Comparison of ENCODE assay signal across 8 cellular contexts in the genomic region with DNA sequence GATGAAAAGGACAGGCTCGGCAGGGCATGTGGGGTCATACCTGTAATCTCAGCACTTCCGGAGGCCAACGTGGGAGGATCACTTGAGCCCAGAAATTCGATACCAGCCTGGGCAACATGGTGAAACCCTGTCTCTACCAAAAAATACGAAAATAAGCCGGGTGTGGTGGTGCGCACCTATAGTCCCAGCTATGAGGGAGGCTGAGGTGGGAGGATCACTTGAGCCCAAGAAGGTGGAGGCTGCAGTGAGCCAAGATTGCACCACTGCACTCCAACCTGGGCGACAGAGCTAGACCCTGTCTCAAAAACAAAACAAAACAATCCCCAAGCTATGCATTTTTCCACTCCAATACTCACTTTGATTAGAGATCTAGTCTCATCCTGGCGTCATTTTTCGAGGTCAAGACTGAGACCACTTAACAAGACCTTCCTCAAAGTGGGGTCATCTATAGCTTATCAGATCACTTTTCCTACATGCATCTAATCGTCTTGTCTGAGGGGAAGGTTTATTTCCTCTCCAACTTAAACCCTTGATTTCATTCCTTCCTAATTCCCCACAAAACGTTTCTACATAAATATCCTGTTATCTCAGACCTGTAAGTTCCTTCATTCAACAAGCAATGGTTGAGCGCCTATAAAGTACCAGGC. TPM values are rescaled to one million over a fixed set of nuclear protein-coding genes. Genes with fewer than 3 reads are reported as not detected.
DNase-seq lines count a peak whose midpoint lies in the region; ATAC-seq, FAIRE-seq and TF ChIP-seq lines count a peak whose summit lies in the region.

No MANE protein-coding gene starts in this region.

- H3K36me3 ChIP-seq in GM12878 (ENCODE audit: control insufficient read depth in 2 of 2, insufficient read depth in 2 of 2, low read length in 1 of 2): no peaks in the 10 kb centered on the region
- no peaks in the 10 kb centered on the region for H3K36me3 ChIP-seq in upper lobe of left lung

- TF ChIP-seq CTCF in GM12878 (IDR thresholded peaks at IDR 0.05 in 2 of 3, conservative IDR thresholded peaks at IDR 0.05 in 1 of 3; ENCODE audit: control insufficient read depth in 2 of 3, extremely low read depth in 1 of 3, insufficient read depth in 1 of 3, low read depth in 3 of 3, low read length in 3 of 3): no peak
- TF ChIP-seq CTCF in upper lobe of left lung (IDR thresholded peaks at IDR 0.05): no peak

- peak overlapping the region; percentile 41; the same call in 1 of the 2 replicates for H3K27ac ChIP-seq in GM12878 (ENCODE audit: control insufficient read depth, insufficient read depth)
- peak overlapping the region; percentile 84 to 92 (median 88) for H3K27ac ChIP-seq in upper lobe of left lung

- TF ChIP-seq POLR2A in GM12878 (IDR thresholded peaks at IDR 0.05; ENCODE audit: low read depth, low read length) (no peak), upper lobe of left lung (IDR thresholded peaks at IDR 0.05) (no peak)

- intact Hi-C loops in GM12878 (cut with micrococcal nuclease; ENCODE audit: unreplicated experiment): loop anchor here (5.0 kb wide), 1 partner anchor 150 kb away; the partner anchor contains the start of gene RPL39

- peaks cover 20% of the 10 kb centered on the region for H3K4me1 Mint-ChIP-seq in activated naive CD4-positive, alpha-beta T cell treated with anti-CD3 and anti-CD28 coated beads, Interleukin-2, amount 10 ng/mL, durations not matched to agents 7 days and 5 days
- peaks cover 12% of the 10 kb centered on the region for H3K4me1 Mint-ChIP-seq in memory B cell

- peaks cover 14% of the 10 kb centered on the region for H3K79me2 ChIP-seq in GM12878 (ENCODE audit: control insufficient read depth, insufficient read depth, low read length)

- H3K9me3 ChIP-seq in GM12878 (replicated peaks; ENCODE audit: control insufficient read depth, insufficient read depth, low read length) (no peaks in the 10 kb centered on the region), upper lobe of left lung (no peaks in the 10 kb centered on the region)

- ATAC-seq in GM12878 (no peak), memory B cell (ENCODE audit: low read depth) (no peak), upper lobe of left lung (ENCODE audit: low FRiP score in 2 of 2) (no peak), GM21526 (IDR thresholded peaks at IDR 0.05; ENCODE audit: low FRiP score, unreplicated experiment) (no peak), HG02623 (IDR thresholded peaks at IDR 0.05; ENCODE audit: unreplicated experiment) (no peak), GM21737 (IDR thresholded peaks at IDR 0.05; ENCODE audit: unreplicated experiment) (no peak)

- in situ Hi-C loops in GM12878 (cut with MboI): no loop called here

- H3K27me3 ChIP-seq in GM12878 (replicated peaks in 1 of 2; ENCODE audit: control insufficient read depth in 2 of 2, insufficient read depth in 2 of 2, low read length in 1 of 2): no peaks in the 10 kb centered on the region; a peak in 1 of 4 replicates
- no peaks in the 10 kb centered on the region for H3K27me3 ChIP-seq in upper lobe of left lung

- no peaks in the 10 kb centered on the region for H3K27me3 Mint-ChIP-seq in activated naive CD4-positive, alpha-beta T cell treated with anti-CD3 and anti-CD28 coated beads, Interleukin-2, amount 10 ng/mL, durations not matched to agents 7 days and 5 days
- no peaks in the 10 kb centered on the region for H3K27me3 Mint-ChIP-seq in memory B cell

- SMC1A ChIA-PET in GM12878 (lab: Charles Lee; ENCODE audit: uncharacterized antibody, unreplicated experiment): no interaction called here

- FAIRE-seq in GM12878 (lab: Jason Lieb, UNC): peak; percentile 38

- no peaks in the 10 kb centered on the region for H3K4me1 ChIP-seq in GM12878 (ENCODE audit: control insufficient read depth, insufficient read depth, low read length)
- peaks cover 5 to 15% (median 10%) of the 10 kb centered on the region in 4 donors for H3K4me1 ChIP-seq in upper lobe of left lung

- H4K20me1 ChIP-seq in GM12878 (ENCODE audit: control insufficient read depth, insufficient read depth): no peaks in the 10 kb centered on the region

- H3K4me3 ChIP-seq in GM12878: peak overlapping the region; percentile 62
- H3K4me3 ChIP-seq in upper lobe of left lung: peak overlapping the region in 3 of 4 donors; percentile 56 to 78 (median 71)

- H3K4me3 Mint-ChIP-seq in activated naive CD4-positive, alpha-beta T cell treated with anti-CD3 and anti-CD28 coated beads, Interleukin-2, amount 10 ng/mL, durations not matched to agents 7 days and 5 days: peak overlapping the region; percentile 87
- H3K4me3 Mint-ChIP-seq in memory B cell: peak overlapping the region; percentile 95

- no peak overlapping the region for H2AFZ ChIP-seq in GM12878 (ENCODE audit: control insufficient read depth, low read depth, low read length)

- H3K36me3 Mint-ChIP-seq in activated naive CD4-positive, alpha-beta T cell treated with anti-CD3 and anti-CD28 coated beads, Interleukin-2, amount 10 ng/mL, durations not matched to agents 7 days and 5 days: peaks cover 8% of the 10 kb centered on the region
- peaks cover 5% of the 10 kb centered on the region for H3K36me3 Mint-ChIP-seq in memory B cell

- peak overlapping the region; percentile 63 for H3K4me2 ChIP-seq in GM12878 (ENCODE audit: control insufficient read depth, insufficient read depth)

- BruUV-seq in GM12878 (replicated peaks; lab: Mats Ljungman, UMichigan): no TSS peak

- 43% methylated on average over 13 of the region's 13 CpGs for WGBS in GM12878 (ENCODE audit: insufficient coverage, insufficient replicate concordance, low lambda C conversion rate, missing lambda C conversion rate)
- WGBS in upper lobe of left lung, 2 donors: 51 to 57% methylated on average over 13 of the region's 13 CpGs

- RAD21 ChIA-PET in GM12878 (lab: Charles Lee; ENCODE audit: unreplicated experiment): no interaction called here

- no peak for TF ChIP-seq RAD21 in GM12878 (IDR thresholded peaks at IDR 0.05; ENCODE audit: insufficient read depth, low read depth, low read length)

- H3K9me3 Mint-ChIP-seq in activated naive CD4-positive, alpha-beta T cell treated with anti-CD3 and anti-CD28 coated beads, Interleukin-2, amount 10 ng/mL, durations not matched to agents 7 days and 5 days: no peaks in the 10 kb centered on the region
- no peaks in the 10 kb centered on the region for H3K9me3 Mint-ChIP-seq in memory B cell

- TF ChIP-seq EP300 in GM12878 (IDR thresholded peaks at IDR 0.05; ENCODE audit: borderline replicate concordance in 1 of 2, control insufficient read depth in 1 of 2, low read depth in 2 of 2, low read length in 2 of 2) (no peak), upper lobe of left lung (IDR thresholded peaks at IDR 0.05) (no peak)

- peak overlapping the region; percentile 62; the same call in 1 of the 2 replicates for H3K9ac ChIP-seq in GM12878 (ENCODE audit: control insufficient read depth, insufficient read depth, low read length)

- H3K27ac Mint-ChIP-seq in activated naive CD4-positive, alpha-beta T cell treated with anti-CD3 and anti-CD28 coated beads, Interleukin-2, amount 10 ng/mL, durations not matched to agents 7 days and 5 days: peak overlapping the region; percentile 94
- peak overlapping the region; percentile 97 for H3K27ac Mint-ChIP-seq in memory B cell

- no peak for DNase-seq in activated naive CD4-positive, alpha-beta T cell treated with anti-CD3 and anti-CD28 coated beads, Interleukin-2, amount 10 ng/mL, durations not matched to agents 7 days and 5 days
- DNase-seq in activated naive CD4-positive, alpha-beta T cell (lab: John Stamatoyannopoulos, UW): no peak
- DNase-seq in GM12878 (ENCODE audit: low read depth, low spot score) (no peak), memory B cell (ENCODE audit: low spot score in 2 of 2) (no peak), upper lobe of left lung (no peak)

- POLR2A ChIA-PET in GM12878 (lab: Charles Lee): interaction anchor here (0.6 kb wide), 1 partner anchor 91 kb away, joined by 4 read pairs; no protein-coding TSS in a partner anchor

- CTCF ChIA-PET in activated naive CD4-positive, alpha-beta T cell treated with anti-CD3 and anti-CD28 coated beads, Interleukin-2, amount 10 ng/mL, durations not matched to agents 7 days and 5 days (lab: Charles Lee): no interaction called here
- CTCF ChIA-PET in GM12878 (lab: Yijun Ruan, JAX): interaction anchor here (0.6 kb wide), 1 partner anchor 813 kb away, joined by 3 read pairs; no protein-coding TSS in a partner anchor

RNA-seq across cellular contexts. Expression of gene NKAP, which starts 1.3 kb away (rescaled TPM):
- total RNA-seq in GM12878 (2013; cell fraction: nucleolus; rRNA removed): 12.2 and 14.5 TPM in 2 replicates
- total RNA-seq in GM12878 (2014; rRNA removed): 5.4 TPM in 2 replicates
- total RNA-seq in GM12878 (2014; rRNA removed; fragmentation: Illumina TruSeq; extraction: Trizol): 5.2 and 5.3 TPM in 2 replicates
- total RNA-seq in GM12878 (2021): 5.9 and 6.9 TPM in 2 replicates
- polyA plus RNA-seq in GM12878 (2011; ENCODE audit: low read depth): 2.5 TPM
- polyA plus RNA-seq in GM12878 (2011; rRNA removed): 5.6 and 11.7 TPM in 2 replicates
- polyA plus RNA-seq in GM12878 (2011; cell fraction: cytosol; rRNA removed): 2.9 and 3.3 TPM in 2 replicates
- 2.5 and 3.6 TPM in 2 replicates for polyA plus RNA-seq in GM12878 (2011; cell fraction: nucleus; rRNA removed)
- 4.9 and 6.3 TPM in 2 replicates for polyA plus RNA-seq in GM12878 (2012)
- polyA plus RNA-seq in GM12878 (2014; fragmentation: Illumina TruSeq; extraction: Trizol): 4.9 and 5.1 TPM in 2 replicates
- 1 to 10 TPM; 2.4 to 5.2 TPM for polyA plus RNA-seq in GM12878 (2014; fragmentation: Nextera tagmentation; extraction: Ambion mirVana)
- 5.1 and 6.7 TPM in 2 replicates for polyA plus RNA-seq in GM12878 (2014; rRNA removed)
- 1 to 10 TPM; 4.6 to 4.7 TPM for polyA plus RNA-seq in GM12878 (2016; fragmentation: Nextera tagmentation; extraction: Ambion mirVana)
- polyA minus RNA-seq in GM12878 (2011; rRNA and poly(A)+ RNA removed): 1.7 and 2.0 TPM in 2 replicates
- polyA minus RNA-seq in GM12878 (2011; cell fraction: cytosol; rRNA and poly(A)+ RNA removed): 2.2 and 2.5 TPM in 2 replicates
- polyA minus RNA-seq in GM12878 (2011; cell fraction: nucleus; rRNA and poly(A)+ RNA removed): 2.9 and 3.6 TPM in 2 replicates
- total RNA-seq in upper lobe of left lung: 10 to 100 TPM in 1 of 6 donors, 1 to 10 TPM in 5; 5.8 to 14.7 (median 7.7) TPM

RNA-seq across cellular contexts. Expression of gene AKAP14, which starts 46.6 kb away (rescaled TPM):
- not detected in 2 replicates for total RNA-seq in GM12878 (2013; cell fraction: nucleolus; rRNA removed)
- total RNA-seq in GM12878 (2014; rRNA removed) (not detected in 2 replicates), GM12878 (2014; rRNA removed; fragmentation: Illumina TruSeq; extraction: Trizol) (not detected in 2 replicates), GM12878 (2021) (not detected in 2 replicates), upper lobe of left lung (10 to 100 TPM in 2 of 6 donors, 1 to 10 TPM in 2, under 1 TPM in 1, not detected in 1; 0.31 to 13.5 (median 3.0) TPM)
- not detected for polyA plus RNA-seq in GM12878 (2011; ENCODE audit: low read depth)
- polyA plus RNA-seq in GM12878 (2011; rRNA removed) (not detected in 2 replicates), GM12878 (2014; fragmentation: Illumina TruSeq; extraction: Trizol) (not detected in 2 replicates), GM12878 (2014; fragmentation: Nextera tagmentation; extraction: Ambion mirVana) (not detected), GM12878 (2014; rRNA removed) (not detected in 2 replicates), GM12878 (2016; fragmentation: Nextera tagmentation; extraction: Ambion mirVana) (not detected)
- not detected in 2 replicates for polyA plus RNA-seq in GM12878 (2011; cell fraction: cytosol; rRNA removed)
- polyA plus RNA-seq in GM12878 (2011; cell fraction: nucleus; rRNA removed): not detected in 2 replicates
- polyA plus RNA-seq in GM12878 (2012): not detected in 2 replicates
- not detected in 2 replicates for polyA minus RNA-seq in GM12878 (2011; rRNA and poly(A)+ RNA removed)
- not detected in 2 replicates for polyA minus RNA-seq in GM12878 (2011; cell fraction: cytosol; rRNA and poly(A)+ RNA removed)
- polyA minus RNA-seq in GM12878 (2011; cell fraction: nucleus; rRNA and poly(A)+ RNA removed): not detected in 2 replicates
